19 cellular contexts compared by ENCODE assay signal in the genomic region with DNA sequence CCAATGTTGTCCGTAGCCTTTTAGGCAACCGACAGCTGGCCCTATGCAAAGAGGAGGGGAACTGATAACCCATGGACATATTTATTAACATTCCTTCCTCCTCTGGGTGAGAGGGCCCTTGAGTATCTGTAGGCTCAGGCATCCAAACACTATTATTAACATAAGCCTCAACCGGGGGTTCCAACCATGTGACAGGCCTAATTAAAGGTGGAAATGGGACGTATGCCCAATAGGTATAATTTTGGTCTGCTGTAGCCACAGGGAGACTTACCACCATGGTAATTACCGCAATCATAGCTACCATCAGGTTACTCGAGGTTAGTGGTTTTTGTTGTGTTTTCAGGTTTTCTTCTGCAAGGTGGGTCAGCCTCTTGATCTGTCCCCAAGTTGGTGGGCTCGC. TPM values are rescaled to one million over a fixed set of nuclear protein-coding genes. Genes with fewer than 3 reads are reported as not detected.
DNase-seq lines count a peak whose midpoint lies in the region; ATAC-seq and TF ChIP-seq lines count a peak whose summit lies in the region.
"Had no signal": no experiment of that assay in that cellular context is flagged by ENCODE, and none has a peak within 500 bp of the region (broad histone marks: within the 10 kb centered on the region; RNA-seq: fewer than 3 reads in every experiment).

No MANE protein-coding gene starts in this region.

- no peak for TF ChIP-seq CTCF in epithelial cell of proximal tubule (conservative IDR thresholded peaks at IDR 0.05; ENCODE audit: low read depth, low read length)

- in situ Hi-C loops in GM23248 (cut with MboI) = no loop called here

- WGBS in GM23248 (ENCODE audit: low coverage in 1 of 2, low lambda C conversion rate in 2 of 2, missing lambda C conversion rate in 2 of 2), 2 experiments = 93 to 94% methylated on average over 7 of the region's 7 CpGs

- peaks cover 100% of the 10 kb centered on the region for H3K79me2 ChIP-seq in GM23248 (ENCODE audit: insufficient read depth)

- no peak overlapping the region for H3K27ac Mint-ChIP-seq in activated naive CD8-positive, alpha-beta T cell
- H3K27ac Mint-ChIP-seq in activated naive CD8-positive, alpha-beta T cell treated with anti-CD3 and anti-CD28 coated beads, Interleukin-2, amount 50 U/mL, for 24 hours = no peak overlapping the region
- H3K27ac Mint-ChIP-seq: B cell had no signal

- no peaks in the 10 kb centered on the region for H3K9me3 Mint-ChIP-seq in activated naive CD8-positive, alpha-beta T cell (ENCODE audit: low read depth)
- no peaks in the 10 kb centered on the region for H3K9me3 Mint-ChIP-seq in activated naive CD8-positive, alpha-beta T cell treated with anti-CD3 and anti-CD28 coated beads, Interleukin-2, amount 50 U/mL, for 24 hours
- H3K9me3 Mint-ChIP-seq: CD4-positive, alpha-beta T cell; T-cell had no signal

- no peak overlapping the region for H3K4me2 ChIP-seq in GM23248 (ENCODE audit: unreplicated experiment)

- H3K4me3 Mint-ChIP-seq in activated naive CD8-positive, alpha-beta T cell = peak overlapping the region; percentile 58
- no peak overlapping the region for H3K4me3 Mint-ChIP-seq in activated naive CD8-positive, alpha-beta T cell treated with anti-CD3 and anti-CD28 coated beads, Interleukin-2, amount 50 U/mL, for 24 hours
- H3K4me3 Mint-ChIP-seq: B cell had no signal

- H3K4me1 ChIP-seq in GM23248 (ENCODE audit: insufficient read depth) = peaks cover 19% of the 10 kb centered on the region

- H3K36me3 Mint-ChIP-seq in activated naive CD8-positive, alpha-beta T cell = peaks cover 26% of the 10 kb centered on the region
- H3K36me3 Mint-ChIP-seq in activated naive CD8-positive, alpha-beta T cell treated with anti-CD3 and anti-CD28 coated beads, Interleukin-2, amount 50 U/mL, for 24 hours (ENCODE audit: low read depth) = peaks cover 63% of the 10 kb centered on the region

- H2AFZ ChIP-seq in GM23248 = no peak overlapping the region

- peaks cover 12% of the 10 kb centered on the region; the same call in 1 of the 2 replicates for H3K36me3 ChIP-seq in GM23248 (ENCODE audit: low read depth)

- DNase-seq in activated naive CD8-positive, alpha-beta T cell treated with anti-CD3 and anti-CD28 coated beads, Interleukin-2, amount 50 U/mL, for 24 hours = no peak
- peak; percentile 40 for DNase-seq in COR-L47 (lab: John Stamatoyannopoulos, UW)
- peak; percentile 89 for DNase-seq in NCI-H2227 (lab: John Stamatoyannopoulos, UW; ENCODE audit: unreplicated experiment)
- no peak for DNase-seq in epithelial cell of proximal tubule (ENCODE audit: low read depth)
- DNase-seq in GM23248 = no peak
- DNase-seq: CD4-positive, alpha-beta T cell; DMS79; H7; IMR-90; Karpas-422; NCI-H187; NCI-H526; SIG-M5; T-cell had no signal

- ATAC-seq in activated naive CD8-positive, alpha-beta T cell treated with anti-CD3 and anti-CD28 coated beads, Interleukin-2, amount 50 U/mL, for 24 hours = no peak
- ATAC-seq in GM18870 (IDR thresholded peaks at IDR 0.05; ENCODE audit: unreplicated experiment) (no peak), HG03439 (IDR thresholded peaks at IDR 0.05; ENCODE audit: unreplicated experiment) (no peak)
- ATAC-seq: SK-N-SH treated with all-trans-retinoic acid at 6 μM for 48 hours, T-cell had no signal

- H3K9me2 ChIP-seq in GM23248 (ENCODE audit: insufficient read depth) = no peaks in the 10 kb centered on the region

- no peak overlapping the region for H3K27ac ChIP-seq in GM23248

- H3F3A ChIP-seq in GM23248 (ENCODE audit: insufficient read depth) = peaks cover 16% of the 10 kb centered on the region

- no peak overlapping the region for H3K9ac ChIP-seq in GM23248

- H3K9me3 ChIP-seq in GM23248 (ENCODE audit: low read depth) = no peaks in the 10 kb centered on the region

- no peaks in the 10 kb centered on the region for H3K27me3 ChIP-seq in GM23248 (replicated peaks; ENCODE audit: insufficient read depth)

- H4K20me1 ChIP-seq in GM23248 (ENCODE audit: insufficient read depth) = no peaks in the 10 kb centered on the region; the same call in 1 of the 2 replicates

- no peaks in the 10 kb centered on the region for H3K27me3 Mint-ChIP-seq in activated naive CD8-positive, alpha-beta T cell
- no peaks in the 10 kb centered on the region for H3K27me3 Mint-ChIP-seq in activated naive CD8-positive, alpha-beta T cell treated with anti-CD3 and anti-CD28 coated beads, Interleukin-2, amount 50 U/mL, for 24 hours
- H3K27me3 Mint-ChIP-seq: B cell; CD4-positive, alpha-beta T cell; T-cell had no signal

- peak overlapping the region; percentile 52 for H3K4me3 ChIP-seq in epithelial cell of proximal tubule (ENCODE audit: low read depth, low read length)
- H3K4me3 ChIP-seq in GM23248 = no peak overlapping the region

- H3K4me1 Mint-ChIP-seq in activated naive CD8-positive, alpha-beta T cell (ENCODE audit: low read depth) = peaks cover 82% of the 10 kb centered on the region
- H3K4me1 Mint-ChIP-seq in activated naive CD8-positive, alpha-beta T cell treated with anti-CD3 and anti-CD28 coated beads, Interleukin-2, amount 50 U/mL, for 24 hours = peaks cover 63% of the 10 kb centered on the region

RNA-seq across cellular contexts. Expression of gene DAP3, which starts 5.3 kb away (rescaled TPM):
- total RNA-seq in epithelial cell of proximal tubule = 104 and 194 TPM in 2 replicates
- total RNA-seq in GM23248 (2014; rRNA removed; shearing (Covaris generic)) = 41.1 and 41.4 TPM in 2 replicates
- 77.8 and 82.2 TPM in 2 replicates for polyA plus RNA-seq in GM23248 (2016; fragmentation: Nextera tagmentation; extraction: Ambion mirVana)

RNA-seq across cellular contexts. Expression of gene YY1AP1, which starts 5.6 kb away (rescaled TPM):
- 29.3 and 30.5 TPM in 2 replicates for total RNA-seq in epithelial cell of proximal tubule
- 36.7 and 50.1 TPM in 2 replicates for total RNA-seq in GM23248 (2014; rRNA removed; shearing (Covaris generic))
- 27.0 and 28.1 TPM in 2 replicates for polyA plus RNA-seq in GM23248 (2016; fragmentation: Nextera tagmentation; extraction: Ambion mirVana)

Comparison
In these comparisons a context has a peak if more than half of its experiments do, and no peak if none do; other contexts are left out.
1. DNase-seq: peak in COR-L47 (single experiment) and NCI-H2227 (single experiment); none in activated naive CD8-positive, alpha-beta T cell treated with anti-CD3 and anti-CD28 coated beads, Interleukin-2, amount 50 U/mL, for 24 hours (single experiment), epithelial cell of proximal tubule (single experiment) and GM23248 (single experiment).